1 cellular context compared by ENCODE assay signal in genomic region chr13:58933475-58933874, GRCh38.
A peak's percentile ranks its signal among the peaks of the same experiment; 100 is the strongest.
TF ChIP-seq lines count a peak whose summit lies in the region.

No MANE protein-coding gene starts in this region.

TF ChIP-seq in H1, 55 proteins besides CTCF, POLR2A, EP300 and RAD21 (continued from another document):
- no peak for TF ChIP-seq CHD7 (IDR thresholded peaks at IDR 0.05; ENCODE audit: insufficient replicate concordance, low read length)
- TF ChIP-seq ZNF274 (IDR thresholded peaks at IDR 0.05; ENCODE audit: borderline replicate concordance, extremely low read depth, low read length), result no peak
- TF ChIP-seq EGR1 (IDR thresholded peaks at IDR 0.05; ENCODE audit: borderline replicate concordance, low read depth, low read length), result no peak
- TF ChIP-seq GABPA (IDR thresholded peaks at IDR 0.05; ENCODE audit: borderline replicate concordance, insufficient read depth, low read length), result no peak
- TF ChIP-seq MAFK (IDR thresholded peaks at IDR 0.05; ENCODE audit: low read depth, low read length), result peak; percentile 44; the same call in 1 of the 2 replicates
- TF ChIP-seq SP1 (IDR thresholded peaks at IDR 0.05; ENCODE audit: low read depth, low read length), result no peak
TF ChIP-seq in H1: peak in this region for 2.
